ENCODE assay signal across 15 cellular contexts in genomic region chr11:41392591-41392990, GRCh38.
DNase-seq lines count a peak whose midpoint lies in the region; ATAC-seq and TF ChIP-seq lines count a peak whose summit lies in the region.
"Had no signal": no experiment of that assay in that cellular context is flagged by ENCODE, and none has a peak within 500 bp of the region (broad histone marks: within the 10 kb centered on the region; RNA-seq: fewer than 3 reads in every experiment).

No MANE protein-coding gene starts in this region.

- DNase-seq in epithelial cell of proximal tubule (ENCODE audit: low read depth) (peak; percentile 54), iPS-NIHi7 (ENCODE audit: extremely low spot score) (peak; percentile 26), renal cortical epithelial cell (ENCODE audit: low read depth) (peak; percentile 31), lower leg skin (ENCODE audit: low spot score in 2 of 2) (no peak)
- DNase-seq: AML-193, MM.1S, NCI-H1105 treated with DMSO at 0.1 percent for 48 hours, NCI-H1694 treated with DMSO at 0.1 percent for 48 hours, NCI-H2107, NCI-H2227 treated with DMSO at 0.1 percent for 48 hours, NCI-H524 had no signal

- TF ChIP-seq CTCF in epithelial cell of proximal tubule (conservative IDR thresholded peaks at IDR 0.05; ENCODE audit: low read depth, low read length) (no peak), lower leg skin (IDR thresholded peaks at IDR 0.05) (no peak)

- no peak for TF ChIP-seq POLR2A in lower leg skin (IDR thresholded peaks at IDR 0.05)

- H3K27me3 ChIP-seq in HUES6 (ENCODE audit: control insufficient read depth, insufficient read depth, low read length): no peaks in the 10 kb centered on the region

- ATAC-seq in GM21786 (IDR thresholded peaks at IDR 0.05; ENCODE audit: unreplicated experiment): no peak
- ATAC-seq in GM21390 (IDR thresholded peaks at IDR 0.05; ENCODE audit: unreplicated experiment): no peak
- ATAC-seq: Panc1 had no signal

- no peaks in the 10 kb centered on the region for H3K9me3 ChIP-seq in HUES6 (ENCODE audit: control insufficient read depth, insufficient read depth, low read depth, low read length)

- peak overlapping the region; percentile 69 for H3K9ac ChIP-seq in HUES6 (ENCODE audit: low read length)

- H3K36me3 ChIP-seq in HUES6 (ENCODE audit: control insufficient read depth, insufficient read depth, low read length): no peaks in the 10 kb centered on the region

- peak overlapping the region; percentile 94 for H3K27ac ChIP-seq in HUES6 (ENCODE audit: low read depth, low read length)

- intact Hi-C loops in lower leg skin (cut with DNase I; ENCODE audit: low total_unique reads): no loop called here

- H3K4me3 ChIP-seq in HUES6 (ENCODE audit: low read depth, low read length) (peak overlapping the region; percentile 29; the same call in 1 of the 2 replicates), epithelial cell of proximal tubule (ENCODE audit: low read depth, low read length) (no peak overlapping the region), lower leg skin (ENCODE audit: low read depth, poor library complexity, severe bottlenecking) (no peak overlapping the region)

- H3K4me1 ChIP-seq in HUES6 (ENCODE audit: control insufficient read depth, insufficient read depth, low read length): peaks cover 67% of the 10 kb centered on the region

Comparison
In these comparisons a context has a peak if more than half of its experiments do, and no peak if none do; other contexts are left out.
1. DNase-seq: peak in epithelial cell of proximal tubule (single experiment), iPS-NIHi7 (single experiment) and renal cortical epithelial cell (single experiment); none in lower leg skin (0 of 2).